8 cellular contexts compared by ENCODE assay signal in the genomic region with DNA sequence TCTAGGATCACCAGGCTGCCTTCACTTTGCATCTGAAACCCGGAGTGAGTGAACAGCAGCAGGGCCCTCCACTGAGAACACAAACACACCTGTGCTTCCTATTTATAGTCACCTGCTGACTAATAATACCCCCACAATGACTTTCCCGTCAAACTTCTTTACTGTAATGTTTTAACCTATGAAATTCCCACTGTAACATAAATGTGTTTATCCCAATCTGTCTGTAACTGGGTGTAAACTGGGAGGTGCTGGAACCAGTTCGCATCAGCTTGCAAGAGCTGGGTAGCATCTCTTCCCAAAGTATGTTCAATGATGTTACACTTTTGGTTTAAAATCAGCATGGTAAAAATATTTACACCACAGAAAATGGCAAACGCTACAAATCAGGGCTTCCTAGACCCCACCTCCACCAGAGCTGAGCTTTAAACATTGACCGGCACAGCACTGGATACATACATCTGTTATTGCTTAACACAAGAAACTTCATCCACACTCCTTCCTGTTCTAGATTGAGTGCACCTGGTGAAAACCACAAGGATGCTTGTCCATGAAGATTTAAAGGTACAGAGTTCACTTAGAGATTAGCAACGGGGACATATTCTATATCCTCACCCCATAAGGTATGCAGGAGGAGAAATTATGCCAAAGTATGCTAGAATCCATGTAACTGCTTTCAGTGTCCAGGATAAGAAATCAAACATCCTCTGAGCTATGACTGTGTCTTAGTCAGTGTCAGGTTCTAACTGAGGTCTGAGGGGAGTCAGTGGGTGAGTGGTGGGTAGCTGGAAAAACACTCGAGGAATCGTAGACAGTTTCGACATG.
DNase-seq lines count a peak whose midpoint lies in the region; ATAC-seq and TF ChIP-seq lines count a peak whose summit lies in the region.

No MANE protein-coding gene starts in this region.

- H3K79me2 ChIP-seq in PC-3 (ENCODE audit: low read length) = no peaks in the 10 kb centered on the region

- no peaks in the 10 kb centered on the region for H3F3A ChIP-seq in PC-3 (ENCODE audit: low read length, unreplicated experiment)

- H3K9ac ChIP-seq in mucosa of rectum (ENCODE audit: low read depth in 1 of 2, low read length in 2 of 2) = no peak overlapping the region
- no peak overlapping the region for H3K9ac ChIP-seq in PC-3 (ENCODE audit: low read length)

- intact Hi-C loops in PC-3 (cut with micrococcal nuclease) = no loop called here
- intact Hi-C loops in naive thymus-derived CD4-positive, alpha-beta T cell (cut with micrococcal nuclease) = no loop called here

- H3K4me3 Mint-ChIP-seq in naive thymus-derived CD4-positive, alpha-beta T cell = peak overlapping the region in 1 of 10 donors; percentile 17

- peaks cover 0 to 9% (median 4%) of the 10 kb centered on the region in 5 donors for H3K36me3 Mint-ChIP-seq in naive thymus-derived CD4-positive, alpha-beta T cell

- BruUV-seq in PC-3 (replicated peaks; lab: Mats Ljungman, UMichigan) = no TSS peak

- POLR2A ChIA-PET in PC-3 (lab: Charles Lee; ENCODE audit: unreplicated experiment) = no interaction called here
- POLR2A ChIA-PET in naive thymus-derived CD4-positive, alpha-beta T cell (lab: Charles Lee) = interaction anchor here (0.6 kb wide), 1 partner anchor 14 kb away, joined by 3 read pairs; no protein-coding TSS in a partner anchor

- H3K9me3 ChIP-seq in mucosa of rectum (ENCODE audit: control insufficient read depth in 2 of 2, low read length in 2 of 2) (no peaks in the 10 kb centered on the region), PC-3 (ENCODE audit: low read length) (no peaks in the 10 kb centered on the region)
- no peaks in the 10 kb centered on the region for H3K9me3 ChIP-seq in naive thymus-derived CD4-positive, alpha-beta T cell (ENCODE audit: control insufficient read depth in 2 of 3, low read length in 3 of 3)

- H3K36me3 ChIP-seq in mucosa of rectum (ENCODE audit: control insufficient read depth in 2 of 2, insufficient read depth in 2 of 2, low read length in 2 of 2) (no peaks in the 10 kb centered on the region), PC-3 (ENCODE audit: low read depth, low read length) (no peaks in the 10 kb centered on the region)
- no peaks in the 10 kb centered on the region for H3K36me3 ChIP-seq in naive thymus-derived CD4-positive, alpha-beta T cell (ENCODE audit: control insufficient read depth in 2 of 3, insufficient read depth in 3 of 3, low read length in 3 of 3)

- no peak overlapping the region for H3K4me2 ChIP-seq in PC-3 (ENCODE audit: low read length)

- H3K9me2 ChIP-seq in PC-3 (replicated peaks; ENCODE audit: low read length) = no peaks in the 10 kb centered on the region

- TF ChIP-seq POLR2A in GM19099 (IDR thresholded peaks at IDR 0.05; ENCODE audit: extremely low read depth, insufficient read length, low read depth) = peak; percentile 44

- no peaks in the 10 kb centered on the region for H4K20me1 ChIP-seq in PC-3 (ENCODE audit: low read length)

- H3K4me1 Mint-ChIP-seq in naive thymus-derived CD4-positive, alpha-beta T cell = peaks cover 6 to 23% (median 13%) of the 10 kb centered on the region in 7 donors

- no peak overlapping the region for H2AFZ ChIP-seq in PC-3 (ENCODE audit: low read length)

- ATAC-seq in HG02798 (IDR thresholded peaks at IDR 0.05; ENCODE audit: poor library complexity, unreplicated experiment) (peak; percentile 89), PC-3 (no peak)
- no peak for ATAC-seq in naive thymus-derived CD4-positive, alpha-beta T cell

- no peaks in the 10 kb centered on the region for H3K4me1 ChIP-seq in mucosa of rectum (ENCODE audit: control insufficient read depth in 2 of 2, insufficient read depth in 2 of 2, low read length in 2 of 2)
- H3K4me1 ChIP-seq in PC-3 (ENCODE audit: insufficient read depth, low read length) = no peaks in the 10 kb centered on the region
- peaks cover 0 to 5% of the 10 kb centered on the region in 2 donors for H3K4me1 ChIP-seq in naive thymus-derived CD4-positive, alpha-beta T cell (ENCODE audit: control insufficient read depth in 2 of 2, insufficient read depth in 2 of 2, low read length in 2 of 2)

- H3K27ac Mint-ChIP-seq in naive thymus-derived CD4-positive, alpha-beta T cell = peak overlapping the region in 1 of 9 donors; percentile 17

- H3K4me3 ChIP-seq in mucosa of rectum (ENCODE audit: low read length in 2 of 2) (no peak overlapping the region), PC-3 (ENCODE audit: low read length) (no peak overlapping the region)
- no peak overlapping the region for H3K4me3 ChIP-seq in naive thymus-derived CD4-positive, alpha-beta T cell (ENCODE audit: low read length)

- DNase-seq in NCI-H146 treated with DMSO at 0.1 percent for 48 hours (lab: John Stamatoyannopoulos, UW; ENCODE audit: unreplicated experiment) (peak; percentile 90), PC-3 (no peak), epidermal melanocyte (ENCODE audit: insufficient read length, low spot score) (no peak), NCI-H82 (lab: John Stamatoyannopoulos, UW) (no peak)
- DNase-seq in naive thymus-derived CD4-positive, alpha-beta T cell = no peak

- H3K27me3 ChIP-seq in mucosa of rectum (ENCODE audit: control insufficient read depth in 2 of 2, insufficient read depth in 2 of 2, low read length in 2 of 2) = no peaks in the 10 kb centered on the region
- H3K27me3 ChIP-seq in PC-3 (ENCODE audit: low read length) = no peaks in the 10 kb centered on the region
- no peaks in the 10 kb centered on the region for H3K27me3 ChIP-seq in naive thymus-derived CD4-positive, alpha-beta T cell (ENCODE audit: control insufficient read depth in 2 of 2, insufficient read depth in 2 of 2, low read length in 2 of 2)

- H3K27ac ChIP-seq in mucosa of rectum (ENCODE audit: low read depth in 2 of 2, low read length in 2 of 2) (peak overlapping the region; percentile 46 to 64), PC-3 (ENCODE audit: low read length) (no peak overlapping the region)
- no peak overlapping the region for H3K27ac ChIP-seq in naive thymus-derived CD4-positive, alpha-beta T cell (ENCODE audit: low read depth, low read length)

- no peaks in the 10 kb centered on the region for H3K27me3 Mint-ChIP-seq in naive thymus-derived CD4-positive, alpha-beta T cell

- CTCF ChIA-PET in PC-3 (lab: Charles Lee) = no interaction called here
- CTCF ChIA-PET in naive thymus-derived CD4-positive, alpha-beta T cell (lab: Charles Lee) = interaction anchor here (0.7 kb wide), 1 partner anchor 881 kb away, joined by 3 read pairs; no protein-coding TSS in a partner anchor

- no peak for TF ChIP-seq CTCF in PC-3 (conservative IDR thresholded peaks at IDR 0.05; ENCODE audit: low read depth, low read length)

- peaks cover 0 to 11% (median 5%) of the 10 kb centered on the region in 11 donors for H3K9me3 Mint-ChIP-seq in naive thymus-derived CD4-positive, alpha-beta T cell

Comparison
In these comparisons a context has a peak if more than half of its experiments do, and no peak if none do; other contexts are left out.
1. H3K27ac ChIP-seq: peak in mucosa of rectum (2 of 2); none in PC-3 (single experiment) and naive thymus-derived CD4-positive, alpha-beta T cell (single experiment).